1 cellular context compared by ENCODE assay signal in genomic region chr11:35529971-35530495, GRCh38.
A peak's percentile ranks its signal among the peaks of the same experiment; 100 is the strongest.
TF ChIP-seq lines count a peak whose summit lies in the region.

No MANE protein-coding gene starts in this region.

TF ChIP-seq in SK-N-SH, 30 proteins besides CTCF, POLR2A, EP300 and RAD21 (continued from another document):
- no peak for TF ChIP-seq ELF1 (IDR thresholded peaks at IDR 0.05)
- TF ChIP-seq MAX (IDR thresholded peaks at IDR 0.05; ENCODE audit: low read depth), result peak; percentile 61
- TF ChIP-seq CHD2 (IDR thresholded peaks at IDR 0.05; ENCODE audit: low read length, partially characterized antibody), result peak; percentile 41
- peak; percentile 80 for TF ChIP-seq PBX3 (IDR thresholded peaks at IDR 0.05)
- TF ChIP-seq YY1 (IDR thresholded peaks at IDR 0.05; ENCODE audit: low read depth), result peak; percentile 54; the same call in 1 of the 2 replicates
- TF ChIP-seq FOXM1 (IDR thresholded peaks at IDR 0.05; ENCODE audit: low read depth), result peak; percentile 56; the same call in 1 of the 2 replicates
- TF ChIP-seq MEF2A (IDR thresholded peaks at IDR 0.05; ENCODE audit: borderline replicate concordance, low read depth), result peak; percentile 76; the same call in 1 of the 2 replicates
- no peak for TF ChIP-seq EZH2phosphoT487 (IDR thresholded peaks at IDR 0.05; ENCODE audit: borderline replicate concordance, low read depth)
- 0 out of 2 replicates have a peak, but pooled peaks have one; percentile 27 for TF ChIP-seq SIN3A (IDR thresholded peaks at IDR 0.05; ENCODE audit: borderline replicate concordance, low read depth, low read length)
- peak; percentile 81 for TF ChIP-seq JUND (IDR thresholded peaks at IDR 0.05)
- peak; percentile 99 for TF ChIP-seq TCF12 (IDR thresholded peaks at IDR 0.05)
- TF ChIP-seq SMC3 (IDR thresholded peaks at IDR 0.05; ENCODE audit: low read depth, low read length), result 0 out of 2 replicates have a peak, but pooled peaks have one; percentile 0
- TF ChIP-seq TAF1 (IDR thresholded peaks at IDR 0.05; ENCODE audit: borderline replicate concordance, low read depth, low read length), result no peak
- TF ChIP-seq USF2 (IDR thresholded peaks at IDR 0.05; ENCODE audit: borderline replicate concordance, low read depth, low read length), result no peak
TF ChIP-seq in SK-N-SH: peak in this region for 20.
